ENCODE assay signal across 10 cellular contexts in the genomic region with DNA sequence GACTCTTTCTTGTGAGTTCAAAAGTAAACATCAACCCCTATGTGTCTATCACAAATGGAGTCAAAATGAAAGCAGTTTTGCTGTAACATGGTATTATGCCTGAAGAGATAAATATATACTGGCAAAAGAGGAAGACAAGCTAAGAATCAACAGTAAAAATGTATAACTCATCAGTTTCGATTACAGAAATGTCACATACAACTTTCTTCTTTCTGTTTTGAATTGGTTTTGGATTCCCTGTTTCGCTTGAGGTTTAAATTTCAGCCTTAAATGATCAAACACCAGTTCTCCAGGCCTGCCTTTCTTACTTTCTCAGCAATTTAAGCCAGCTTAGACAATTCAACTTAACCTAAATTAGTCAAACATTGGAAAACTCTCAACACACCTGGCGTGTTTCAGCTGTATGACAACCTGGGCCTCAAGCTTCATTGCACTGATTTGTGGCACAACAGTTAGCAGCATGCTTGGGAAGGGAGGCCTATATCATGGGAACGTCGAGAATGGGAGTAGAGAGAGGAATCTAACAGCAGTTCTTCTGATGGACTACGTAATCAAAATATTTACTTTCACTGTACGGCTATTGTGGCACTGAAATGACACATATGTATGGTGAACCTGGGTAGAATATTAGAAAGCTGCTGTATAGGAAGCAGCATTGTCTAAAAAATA. TPM values are rescaled to one million over a fixed set of nuclear protein-coding genes. Genes with fewer than 3 reads are reported as not detected.
A peak's percentile ranks its signal among the peaks of the same experiment; 100 is the strongest.
DNase-seq lines count a peak whose midpoint lies in the region; ATAC-seq and TF ChIP-seq lines count a peak whose summit lies in the region.
"Had no signal": no experiment of that assay in that cellular context is flagged by ENCODE, and none has a peak within 500 bp of the region (broad histone marks: within the 10 kb centered on the region; RNA-seq: fewer than 3 reads in every experiment).

No MANE protein-coding gene starts in this region.

- H3K4me3 Mint-ChIP-seq in activated CD8-positive, alpha-beta memory T cell treated with anti-CD3 and anti-CD28 coated beads, Interleukin-2, amount 10 ng/mL, durations not matched to agents 7 days and 5 days, result no peak overlapping the region
- H3K4me3 Mint-ChIP-seq: naive thymus-derived CD8-positive, alpha-beta T cell had no signal

- H3K27ac ChIP-seq in dorsolateral prefrontal cortex, result peak overlapping the region in 12 of 59 donors; percentile 5 to 49 (median 22)

- H3K4me3 ChIP-seq in dorsolateral prefrontal cortex, result no peak overlapping the region

- H3K9me3 Mint-ChIP-seq in activated CD8-positive, alpha-beta memory T cell treated with anti-CD3 and anti-CD28 coated beads, Interleukin-2, amount 10 ng/mL, durations not matched to agents 7 days and 5 days (ENCODE audit: low read depth), result no peaks in the 10 kb centered on the region

- no peaks in the 10 kb centered on the region for H3K36me3 Mint-ChIP-seq in activated CD8-positive, alpha-beta memory T cell treated with anti-CD3 and anti-CD28 coated beads, Interleukin-2, amount 10 ng/mL, durations not matched to agents 7 days and 5 days
- H3K36me3 Mint-ChIP-seq: naive thymus-derived CD8-positive, alpha-beta T cell had no signal

- TF ChIP-seq CTCF in GM10248 (IDR thresholded peaks at IDR 0.05; ENCODE audit: control extremely low read depth, extremely low read depth, low read depth, missing control alignments) (no peak), dorsolateral prefrontal cortex (IDR thresholded peaks at IDR 0.05 in 54 of 56, conservative IDR thresholded peaks at IDR 0.05 in 2 of 56; ENCODE audit: low read depth in 1 of 56, partially characterized antibody in 56 of 56) (no peak)

- H3K27ac Mint-ChIP-seq in activated CD8-positive, alpha-beta memory T cell treated with anti-CD3 and anti-CD28 coated beads, Interleukin-2, amount 10 ng/mL, durations not matched to agents 7 days and 5 days, result no peak overlapping the region

- peak; percentile 67 for DNase-seq in GM10248 (ENCODE audit: extremely low spot score)
- DNase-seq in germinal center (ENCODE audit: low spot score), result peak; percentile 57
- DNase-seq in stimulated activated CD4-positive, alpha-beta T cell treated with anti-CD3 and anti-CD28 coated beads, Interleukin-15, amount 100 ng/mL, for 24 hours, result no peak
- DNase-seq in activated CD8-positive, alpha-beta memory T cell treated with anti-CD3 and anti-CD28 coated beads, Interleukin-2, amount 10 ng/mL, durations not matched to agents 7 days and 5 days, result no peak
- no peak for DNase-seq in effector CD8-positive, alpha-beta T cell (lab: John Stamatoyannopoulos, UW)
- DNase-seq in dorsolateral prefrontal cortex, result no peak
- DNase-seq: naive thymus-derived CD8-positive, alpha-beta T cell had no signal

- ATAC-seq in GM21390 (IDR thresholded peaks at IDR 0.05; ENCODE audit: unreplicated experiment), result peak; percentile 92
- ATAC-seq in HG03460 (IDR thresholded peaks at IDR 0.05; ENCODE audit: unreplicated experiment), result peak; percentile 88
- no peak for ATAC-seq in activated CD8-positive, alpha-beta memory T cell treated with anti-CD3 and anti-CD28 coated beads, Interleukin-2, amount 10 ng/mL, durations not matched to agents 7 days and 5 days
- ATAC-seq: naive thymus-derived CD8-positive, alpha-beta T cell; Panc1 had no signal

- no peaks in the 10 kb centered on the region for H3K27me3 ChIP-seq in dorsolateral prefrontal cortex

- H3K4me1 Mint-ChIP-seq in activated CD8-positive, alpha-beta memory T cell treated with anti-CD3 and anti-CD28 coated beads, Interleukin-2, amount 10 ng/mL, durations not matched to agents 7 days and 5 days, result peaks cover 5% of the 10 kb centered on the region

- CTCF ChIA-PET in GM10248 (lab: Yijun Ruan, JAX), result interaction anchor here (0.7 to 2.0 kb wide), 11 partner anchors 9 to 498 kb away, joined by 3 to 7 read pairs (median 4); no protein-coding TSS in a partner anchor
- CTCF ChIA-PET in activated CD8-positive, alpha-beta memory T cell treated with anti-CD3 and anti-CD28 coated beads, Interleukin-2, amount 10 ng/mL, durations not matched to agents 7 days and 5 days (lab: Charles Lee), result interaction anchor here (0.6 kb wide), 1 partner anchor 394 kb away, joined by 4 read pairs; no protein-coding TSS in a partner anchor

- peaks cover 9% of the 10 kb centered on the region for H3K27me3 Mint-ChIP-seq in activated CD8-positive, alpha-beta memory T cell treated with anti-CD3 and anti-CD28 coated beads, Interleukin-2, amount 10 ng/mL, durations not matched to agents 7 days and 5 days

- POLR2A ChIA-PET in GM10248 (lab: Yijun Ruan, JAX), result interaction anchor here (0.5 kb wide), 1 partner anchor 53 kb away, joined by 3 read pairs; no protein-coding TSS in a partner anchor

- intact Hi-C loops in dorsolateral prefrontal cortex (cut with DNase I), result no loop called here

RNA-seq across cellular contexts. Expression of gene MARCKS, which starts 51.8 kb away (rescaled TPM):
- under 1 TPM in 1 of 2 experiments, not detected in 1; 0.30 TPM for total RNA-seq in activated CD8-positive, alpha-beta memory T cell treated with anti-CD3 and anti-CD28 coated beads, Interleukin-2, amount 10 ng/mL, durations not matched to agents 7 days and 5 days
- 100 to 1,000 TPM in 31 of 120 experiments, 10 to 100 TPM in 89; 59.7 to 140 (median 92.6) TPM for total RNA-seq in dorsolateral prefrontal cortex

Comparison
In these comparisons a context has a peak if more than half of its experiments do, and no peak if none do; other contexts are left out.
1. DNase-seq: peak in GM10248 (single experiment) and germinal center (single experiment); none in stimulated activated CD4-positive, alpha-beta T cell treated with anti-CD3 and anti-CD28 coated beads, Interleukin-15, amount 100 ng/mL, for 24 hours (single experiment), activated CD8-positive, alpha-beta memory T cell treated with anti-CD3 and anti-CD28 coated beads, Interleukin-2, amount 10 ng/mL, durations not matched to agents 7 days and 5 days (single experiment), effector CD8-positive, alpha-beta T cell (single experiment) and dorsolateral prefrontal cortex (0 of 10).
2. RNA of gene MARCKS, which starts 51.8 kb away (total RNA-seq): 59.7 to 140 TPM in dorsolateral prefrontal cortex; 0.30 TPM in activated CD8-positive, alpha-beta memory T cell treated with anti-CD3 and anti-CD28 coated beads, Interleukin-2, amount 10 ng/mL, durations not matched to agents 7 days and 5 days; every median in the first group is over 10 times any median in the second.